ENCODE assay signal across 9 cellular contexts in genomic region chr19:13732337-13732736, GRCh38. TPM values are rescaled to one million over a fixed set of nuclear protein-coding genes. Genes with fewer than 3 reads are reported as not detected.
A peak's percentile ranks its signal among the peaks of the same experiment; 100 is the strongest.
DNase-seq lines count a peak whose midpoint lies in the region; ATAC-seq and TF ChIP-seq lines count a peak whose summit lies in the region.
"Had no signal": no experiment of that assay in that cellular context is flagged by ENCODE, and none has a peak within 500 bp of the region (broad histone marks: within the 10 kb centered on the region; RNA-seq: fewer than 3 reads in every experiment).

No MANE protein-coding gene starts in this region.

- CTCF ChIA-PET in activated CD8-positive, alpha-beta memory T cell treated with anti-CD3 and anti-CD28 coated beads, Interleukin-2, amount 10 ng/mL, durations not matched to agents 7 days and 5 days (lab: Charles Lee), result interaction anchor here (0.7 to 2.4 kb wide), 7 partner anchors 11 to 130 kb away, joined by 3 to 8 read pairs (median 4); a partner anchor contains a TSS
- CTCF ChIA-PET in WTC11 (lab: Charles Lee), result interaction anchor here (1.1 to 1.9 kb wide), 4 partner anchors 11 to 537 kb away, joined by 3 to 32 read pairs (median 6); no protein-coding TSS in a partner anchor

- DNase-seq in activated CD8-positive, alpha-beta memory T cell treated with anti-CD3 and anti-CD28 coated beads, Interleukin-2, amount 10 ng/mL, durations not matched to agents 7 days and 5 days, result no peak
- DNase-seq in activated CD8-positive, alpha-beta memory T cell treated with anti-CD3 and anti-CD28 coated beads, Interleukin-2, amount 50 U/mL, for 4 hours, result no peak
- DNase-seq in WTC11 (ENCODE audit: low spot score) (no peak), fibroblast of villous mesenchyme (ENCODE audit: low read depth) (no peak), GOT3 (lab: John Stamatoyannopoulos, UW) (no peak), 8988T (no peak), NCI-H524 (lab: John Stamatoyannopoulos, UW) (no peak)
- DNase-seq: MV-4-11 had no signal

- H3K9me3 Mint-ChIP-seq in activated CD8-positive, alpha-beta memory T cell treated with anti-CD3 and anti-CD28 coated beads, Interleukin-2, amount 10 ng/mL, durations not matched to agents 7 days and 5 days (ENCODE audit: low read depth), result no peaks in the 10 kb centered on the region
- H3K9me3 Mint-ChIP-seq in WTC11, result no peaks in the 10 kb centered on the region
- no peaks in the 10 kb centered on the region for H3K9me3 Mint-ChIP-seq in stimulated activated memory B cell treated with anti-CD40 and anti-IgM and Interleukin-4, amounts not matched to agents 10 μg/mL and 1 μg/mL and 100 μg/mL, for 72 hours

- H3K36me3 Mint-ChIP-seq in activated CD8-positive, alpha-beta memory T cell treated with anti-CD3 and anti-CD28 coated beads, Interleukin-2, amount 10 ng/mL, durations not matched to agents 7 days and 5 days, result no peaks in the 10 kb centered on the region
- no peaks in the 10 kb centered on the region for H3K36me3 Mint-ChIP-seq in WTC11
- H3K36me3 Mint-ChIP-seq in stimulated activated memory B cell treated with anti-CD40 and anti-IgM and Interleukin-4, amounts not matched to agents 10 μg/mL and 1 μg/mL and 100 μg/mL, for 72 hours, result no peaks in the 10 kb centered on the region

- no peak for ATAC-seq in activated CD8-positive, alpha-beta memory T cell treated with anti-CD3 and anti-CD28 coated beads, Interleukin-2, amount 10 ng/mL, durations not matched to agents 7 days and 5 days
- no peak for ATAC-seq in WTC11
- no peak for ATAC-seq in stimulated activated memory B cell treated with anti-CD40 and anti-IgM and Interleukin-4, amounts not matched to agents 10 μg/mL and 1 μg/mL and 100 μg/mL, for 72 hours

- peak overlapping the region; percentile 76 for H3K4me3 Mint-ChIP-seq in activated CD8-positive, alpha-beta memory T cell treated with anti-CD3 and anti-CD28 coated beads, Interleukin-2, amount 10 ng/mL, durations not matched to agents 7 days and 5 days
- peak overlapping the region; percentile 62 for H3K4me3 Mint-ChIP-seq in WTC11
- peak overlapping the region; percentile 92 for H3K4me3 Mint-ChIP-seq in stimulated activated memory B cell treated with anti-CD40 and anti-IgM and Interleukin-4, amounts not matched to agents 10 μg/mL and 1 μg/mL and 100 μg/mL, for 72 hours

- H3K27ac Mint-ChIP-seq in activated CD8-positive, alpha-beta memory T cell treated with anti-CD3 and anti-CD28 coated beads, Interleukin-2, amount 10 ng/mL, durations not matched to agents 7 days and 5 days, result no peak overlapping the region
- no peak overlapping the region for H3K27ac Mint-ChIP-seq in WTC11
- no peak overlapping the region for H3K27ac Mint-ChIP-seq in stimulated activated memory B cell treated with anti-CD40 and anti-IgM and Interleukin-4, amounts not matched to agents 10 μg/mL and 1 μg/mL and 100 μg/mL, for 72 hours

- POLR2A ChIA-PET in WTC11 (lab: Charles Lee), result interaction anchor here (0.6 to 0.7 kb wide), 2 partner anchors 70 to 73 kb away, joined by 5 to 6 read pairs; no protein-coding TSS in a partner anchor

- no peaks in the 10 kb centered on the region for H3K27me3 Mint-ChIP-seq in activated CD8-positive, alpha-beta memory T cell treated with anti-CD3 and anti-CD28 coated beads, Interleukin-2, amount 10 ng/mL, durations not matched to agents 7 days and 5 days
- no peaks in the 10 kb centered on the region; the same call in 1 of the 2 replicates for H3K27me3 Mint-ChIP-seq in WTC11 (ENCODE audit: low read depth)
- no peaks in the 10 kb centered on the region for H3K27me3 Mint-ChIP-seq in stimulated activated memory B cell treated with anti-CD40 and anti-IgM and Interleukin-4, amounts not matched to agents 10 μg/mL and 1 μg/mL and 100 μg/mL, for 72 hours

- no peak for TF ChIP-seq CTCF in WTC11 (IDR thresholded peaks at IDR 0.05)
- no peak for TF ChIP-seq CTCF in fibroblast of villous mesenchyme (IDR thresholded peaks at IDR 0.05; ENCODE audit: insufficient read depth, low read depth, low read length)

- H3K4me1 Mint-ChIP-seq in activated CD8-positive, alpha-beta memory T cell treated with anti-CD3 and anti-CD28 coated beads, Interleukin-2, amount 10 ng/mL, durations not matched to agents 7 days and 5 days, result peaks cover 24% of the 10 kb centered on the region
- peaks cover 12% of the 10 kb centered on the region for H3K4me1 Mint-ChIP-seq in WTC11
- peaks cover 26% of the 10 kb centered on the region for H3K4me1 Mint-ChIP-seq in stimulated activated memory B cell treated with anti-CD40 and anti-IgM and Interleukin-4, amounts not matched to agents 10 μg/mL and 1 μg/mL and 100 μg/mL, for 72 hours

- H3K4me3 ChIP-seq in fibroblast of villous mesenchyme (ENCODE audit: low read depth, low read length), result peak overlapping the region; percentile 79

TF ChIP-seq in WTC11, 78 proteins besides CTCF, POLR2A, EP300 and RAD21:
- TF ChIP-seq ZNF121 (CRISPR knock-in tag; IDR thresholded peaks at IDR 0.05) (0 out of 2 replicates have a peak, but pooled peaks have one; percentile 10), CREB1 (CRISPR knock-in tag; IDR thresholded peaks at IDR 0.05) (no peak), CBFB (CRISPR knock-in tag; IDR thresholded peaks at IDR 0.05; ENCODE audit: low read depth) (no peak)

RNA-seq across cellular contexts. Expression of gene MRI1, which starts 32.0 kb away (rescaled TPM):
- 10 to 100 TPM; 51.7 to 59.3 TPM for total RNA-seq in activated CD8-positive, alpha-beta memory T cell treated with anti-CD3 and anti-CD28 coated beads, Interleukin-2, amount 10 ng/mL, durations not matched to agents 7 days and 5 days
- total RNA-seq in WTC11 (2021) (27.9 to 29.9 TPM (median 28.1 TPM) in 3 replicates), fibroblast of villous mesenchyme (27.2 and 44.1 TPM in 2 replicates)

RNA-seq across cellular contexts. Expression of gene C19orf53, which starts 41.9 kb away (rescaled TPM):
- 10 to 100 TPM; 77.7 to 94.0 TPM for total RNA-seq in activated CD8-positive, alpha-beta memory T cell treated with anti-CD3 and anti-CD28 coated beads, Interleukin-2, amount 10 ng/mL, durations not matched to agents 7 days and 5 days
- total RNA-seq in WTC11 (2021) (102 to 112 TPM (median 110 TPM) in 3 replicates), fibroblast of villous mesenchyme (37.6 and 63.1 TPM in 2 replicates)
